8 cellular contexts compared by ENCODE assay signal in the genomic region with DNA sequence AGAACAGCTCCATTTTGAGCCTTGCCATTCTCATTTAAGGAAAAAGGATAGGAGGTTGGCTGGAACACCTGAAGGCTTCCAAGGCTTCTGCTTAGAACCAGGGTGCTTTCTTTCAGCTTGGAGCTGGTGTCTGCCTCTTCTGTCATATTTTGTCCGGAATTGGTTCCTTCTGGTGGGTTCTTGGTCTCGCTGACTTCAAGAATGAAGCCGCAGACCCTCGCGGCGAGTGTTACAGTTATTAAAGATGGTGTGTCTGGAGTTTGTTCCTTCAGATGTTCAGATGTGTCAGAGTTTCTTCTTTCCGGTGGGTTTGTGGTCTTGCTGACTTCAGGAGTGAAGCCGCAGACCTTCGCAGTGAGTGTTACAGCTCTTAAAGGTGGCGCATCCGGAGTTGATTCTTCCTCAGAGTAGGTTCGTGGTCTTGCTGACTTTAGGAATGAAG.
DNase-seq lines count a peak whose midpoint lies in the region; ATAC-seq, FAIRE-seq and TF ChIP-seq lines count a peak whose summit lies in the region.
"Not testable (repeated sequence)": the region's sequence is repeated elsewhere in the genome, so short reads cannot be mapped to it uniquely, and the experiment has no call there.

No MANE protein-coding gene starts in this region.

- not testable (repeated sequence) for TF ChIP-seq CTCF in WTC11 (IDR thresholded peaks at IDR 0.05); type B pancreatic cell (conservative IDR thresholded peaks at IDR 0.05)

- not testable (repeated sequence) for H3K27me3 Mint-ChIP-seq in WTC11 (ENCODE audit: low read depth); type B pancreatic cell

- H3K9me3 Mint-ChIP-seq in WTC11 (peaks cover 12% of the 10 kb centered on the region), type B pancreatic cell (peaks cover 21% of the 10 kb centered on the region)

- peak overlapping the region; percentile 39; the same call in 1 of the 2 replicates for H3K27ac Mint-ChIP-seq in WTC11
- H3K27ac Mint-ChIP-seq in type B pancreatic cell = peak overlapping the region; percentile 88

- ATAC-seq in WTC11 = not testable (repeated sequence)

- POLR2A ChIA-PET in WTC11 (lab: Charles Lee) = not testable (repeated sequence)

- H3K4me1 Mint-ChIP-seq in WTC11 (peaks cover 46% of the 10 kb centered on the region), type B pancreatic cell (ENCODE audit: unreplicated experiment) (peaks cover 62% of the 10 kb centered on the region)

- FAIRE-seq in GM18507 (lab: Jason Lieb, UNC) = peak; percentile 24

- CTCF ChIA-PET in WTC11 (lab: Charles Lee) = not testable (repeated sequence)

- DNase-seq in GM18507 (ENCODE audit: extremely low spot score, insufficient read length, low read depth); WTC11 (ENCODE audit: low spot score); type B pancreatic cell (ENCODE audit: extremely low spot score, unreplicated experiment): not testable (repeated sequence)
- DNase-seq in activated CD8-positive, alpha-beta memory T cell treated with anti-CD3 and anti-CD28 coated beads for 48 hours (ENCODE audit: low read depth in 2 of 3, low spot score in 2 of 3) = peak in 2 of 3 experiments; percentile 13 to 29
- peak; percentile 46 for DNase-seq in activated effector memory CD4-positive, alpha-beta T cell treated with Interleukin-2 at 50 U/mL for 16 hours
- DNase-seq in effector CD4-positive, alpha-beta T cell = peak; percentile 66
- peak; percentile 23 to 54 (median 37) for DNase-seq in stimulated activated CD4-positive, alpha-beta T cell treated with anti-CD3 and anti-CD28 coated beads, Interleukin-12 subunit alpha, Interleukin-12 subunit beta, amount 100 ng/mL, for 48 hours (ENCODE audit: low read depth in 2 of 3, low spot score in 1 of 3)
- DNase-seq in stimulated activated CD8-positive, alpha-beta memory T cell treated with anti-CD3 and anti-CD28 coated beads, Interleukin-2, amount 100 ng/mL, for 48 hours (ENCODE audit: low read depth in 2 of 2) = peak; percentile 30 to 48

- H3K36me3 Mint-ChIP-seq in WTC11 (peaks cover 17% of the 10 kb centered on the region), type B pancreatic cell (peaks cover 38% of the 10 kb centered on the region)

- not testable (repeated sequence) for H3K4me3 Mint-ChIP-seq in WTC11, type B pancreatic cell
